In genomic region chr12:126747530-126748149, GRCh38 we compare ENCODE assay signal across 8 cellular contexts.
DNase-seq lines count a peak whose midpoint lies in the region; ATAC-seq and TF ChIP-seq lines count a peak whose summit lies in the region.

No MANE protein-coding gene starts in this region.

- CTCF ChIA-PET in activated CD4-positive, alpha-beta T cell treated with anti-CD3 and anti-CD28 coated beads for 36 hours (lab: Charles Lee), result interaction anchor here (0.5 to 2.7 kb wide), 23 partner anchors 9 to 1416 kb away, joined by 3 to 12 read pairs (median 4); no protein-coding TSS in a partner anchor

- no peaks in the 10 kb centered on the region for H3K36me3 ChIP-seq in mucosa of descending colon (ENCODE audit: low read depth)

- no peak overlapping the region for H3K27ac Mint-ChIP-seq in activated CD4-positive, alpha-beta T cell treated with anti-CD3 and anti-CD28 coated beads for 36 hours

- no peak overlapping the region for H3K4me3 ChIP-seq in coronary artery
- no peak overlapping the region for H3K4me3 ChIP-seq in mucosa of descending colon

- H3K4me1 ChIP-seq in mucosa of descending colon (ENCODE audit: low read depth), result no peaks in the 10 kb centered on the region

- intact Hi-C loops in Right ventricle myocardium inferior (cut with DNase I), result loop anchor here (5.0 kb wide), 3 partner anchors 680 to 1565 kb away; no protein-coding TSS in a partner anchor
- intact Hi-C loops in cardiac septum (cut with DNase I), result loop anchor here (5.0 kb wide), 1 partner anchor 1215 kb away; no protein-coding TSS in a partner anchor
- intact Hi-C loops in activated CD4-positive, alpha-beta T cell treated with anti-CD3 and anti-CD28 coated beads for 36 hours (cut with DNase I, micrococcal nuclease), result loop anchor here in 1 of 2 experiments (2.0 to 5.0 kb wide), 2 partner anchors 1215 to 1565 kb away; no protein-coding TSS in a partner anchor
- intact Hi-C loops in mucosa of descending colon (cut with DNase I, micrococcal nuclease), result no loop called here

- no peaks in the 10 kb centered on the region for H3K9me3 ChIP-seq in mucosa of descending colon

- no peak overlapping the region for H3K4me3 Mint-ChIP-seq in activated CD4-positive, alpha-beta T cell treated with anti-CD3 and anti-CD28 coated beads for 36 hours

- TF ChIP-seq CTCF in coronary artery (IDR thresholded peaks at IDR 0.05) (peak; percentile 44), mucosa of descending colon (IDR thresholded peaks at IDR 0.05) (peak; percentile 76)

- H3K27ac ChIP-seq in coronary artery (no peak overlapping the region), substantia nigra (ENCODE audit: low read depth, low read length, poor library complexity, severe bottlenecking) (no peak overlapping the region)

- ATAC-seq in Right ventricle myocardium inferior, result no peak
- peak; percentile 71 for ATAC-seq in activated CD4-positive, alpha-beta T cell treated with anti-CD3 and anti-CD28 coated beads for 36 hours
- ATAC-seq in mucosa of descending colon, result peak; percentile 54

- no peaks in the 10 kb centered on the region for H3K4me1 Mint-ChIP-seq in activated CD4-positive, alpha-beta T cell treated with anti-CD3 and anti-CD28 coated beads for 36 hours

- H3K27me3 Mint-ChIP-seq in activated CD4-positive, alpha-beta T cell treated with anti-CD3 and anti-CD28 coated beads for 36 hours, result peaks cover 2% of the 10 kb centered on the region

- DNase-seq in Right ventricle myocardium inferior (ENCODE audit: missing footprints) (peak; percentile 60), cardiac septum (ENCODE audit: low spot score) (no peak), LHCN-M2 (ENCODE audit: low read depth) (peak; percentile 31), coronary artery (ENCODE audit: low spot score) (no peak), mucosa of descending colon (peak in 2 of 3 donors; percentile 39 to 61), substantia nigra (lab: John Stamatoyannopoulos, UW) (peak in 36 of 49 donors; percentile 1 to 59 (median 13)), OCI-M2 (lab: John Stamatoyannopoulos, UW; ENCODE audit: unreplicated experiment) (no peak)
- DNase-seq in activated CD4-positive, alpha-beta T cell treated with anti-CD3 and anti-CD28 coated beads for 36 hours, result peak; percentile 80

- POLR2A ChIA-PET in activated CD4-positive, alpha-beta T cell treated with anti-CD3 and anti-CD28 coated beads for 36 hours (lab: Charles Lee), result no interaction called here

- no peaks in the 10 kb centered on the region for H3K9me3 Mint-ChIP-seq in activated CD4-positive, alpha-beta T cell treated with anti-CD3 and anti-CD28 coated beads for 36 hours (ENCODE audit: low read depth)

- no peaks in the 10 kb centered on the region for H3K36me3 Mint-ChIP-seq in activated CD4-positive, alpha-beta T cell treated with anti-CD3 and anti-CD28 coated beads for 36 hours (ENCODE audit: low read depth)

Comparison
In these comparisons a context has a peak if more than half of its experiments do, and no peak if none do; other contexts are left out.
1. DNase-seq: peak in Right ventricle myocardium inferior (single experiment), LHCN-M2 (single experiment), activated CD4-positive, alpha-beta T cell treated with anti-CD3 and anti-CD28 coated beads for 36 hours (single experiment), mucosa of descending colon (2 of 3) and substantia nigra (36 of 49); none in cardiac septum (single experiment), coronary artery (single experiment) and OCI-M2 (single experiment).
2. intact Hi-C loops: an anchor here in Right ventricle myocardium inferior (5.0 kb wide) and cardiac septum (5.0 kb wide); none called in mucosa of descending colon.